Comparison of ENCODE assay signal across 2 cellular contexts in genomic region chr9:97219443-97220140, GRCh38.
TF ChIP-seq lines count a peak whose summit lies in the region.

No MANE protein-coding gene starts in this region.

TF ChIP-seq in GM23338, 12 proteins besides CTCF, POLR2A, EP300 and RAD21:
- TF ChIP-seq POLR2AphosphoS5 (IDR thresholded peaks at IDR 0.05; ENCODE audit: low read depth) = peak; percentile 68
- TF ChIP-seq NANOG (IDR thresholded peaks at IDR 0.05; ENCODE audit: borderline replicate concordance) = peak; percentile 97

TF ChIP-seq in H1, 55 proteins besides CTCF, POLR2A, EP300 and RAD21:
- peak; percentile 14 for TF ChIP-seq TAF7 (optimal IDR thresholded peaks at IDR 0.05; ENCODE audit: borderline replicate concordance, low read depth, low read length)
- peak; percentile 59 for TF ChIP-seq NANOG (IDR thresholded peaks at IDR 0.05; ENCODE audit: insufficient read depth, low read depth, low read length, poor library complexity, severe bottlenecking)
- 0 out of 4 replicates have a peak, but pooled peaks of 1 of the 2 experiments have one; percentile 36 for TF ChIP-seq SIN3A (conservative IDR thresholded peaks at IDR 0.05 in 1 of 2, IDR thresholded peaks at IDR 0.05 in 1 of 2; ENCODE audit: low read depth in 1 of 2, low read length in 2 of 2)
- 0 out of 2 replicates have a peak, but pooled peaks have one; percentile 15 for TF ChIP-seq TAF1 (IDR thresholded peaks at IDR 0.05; ENCODE audit: low read depth, low read length)
- TF ChIP-seq ATF2 (IDR thresholded peaks at IDR 0.05; ENCODE audit: low read length) = peak; percentile 73; the same call in 1 of the 2 replicates
- peak; percentile 48; the same call in 1 of the 2 replicates for TF ChIP-seq POLR2AphosphoS5 (IDR thresholded peaks at IDR 0.05; ENCODE audit: low read depth, low read length)
TF ChIP-seq in H1: peak in this region for 6; not testable (repeated sequence) for 49.
